Comparison of ENCODE assay signal across 1 cellular context in the genomic region with DNA sequence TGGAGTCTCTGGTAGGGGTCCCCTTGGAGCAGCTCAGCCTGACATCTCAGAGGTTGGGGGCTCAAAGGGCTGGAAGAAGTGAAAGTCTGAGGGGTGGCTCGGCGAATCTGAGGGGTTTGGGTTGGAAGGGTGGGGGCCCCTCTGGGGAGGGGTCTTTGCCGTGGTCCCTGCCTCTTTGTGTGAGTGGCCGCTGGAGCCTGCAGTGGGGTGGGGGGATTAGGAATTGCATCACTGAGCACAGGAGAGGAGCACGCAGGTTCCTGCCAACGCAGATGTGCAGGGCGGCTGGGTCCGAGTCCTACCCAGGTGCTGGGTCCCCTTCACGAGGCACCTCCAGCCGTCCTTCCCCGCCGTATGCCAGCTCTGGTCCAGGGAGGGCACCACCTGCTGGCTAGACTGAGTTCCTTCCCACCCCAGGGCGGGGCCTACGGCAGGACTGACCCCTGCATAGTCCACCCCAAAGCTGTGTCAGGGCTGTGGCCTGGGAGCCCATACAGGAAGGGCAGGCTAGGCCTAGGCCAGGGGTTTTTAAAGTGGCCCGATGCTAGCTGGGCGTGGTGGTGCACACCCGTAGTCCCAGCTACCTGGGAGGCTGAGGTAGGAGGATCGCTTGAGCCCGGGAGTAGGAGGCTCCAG.
TF ChIP-seq lines count a peak whose summit lies in the region.

No MANE protein-coding gene starts in this region.

TF ChIP-seq in GM23338, 12 proteins besides CTCF, POLR2A, EP300 and RAD21 (continued from another document):
- TF ChIP-seq, protein P1, sequence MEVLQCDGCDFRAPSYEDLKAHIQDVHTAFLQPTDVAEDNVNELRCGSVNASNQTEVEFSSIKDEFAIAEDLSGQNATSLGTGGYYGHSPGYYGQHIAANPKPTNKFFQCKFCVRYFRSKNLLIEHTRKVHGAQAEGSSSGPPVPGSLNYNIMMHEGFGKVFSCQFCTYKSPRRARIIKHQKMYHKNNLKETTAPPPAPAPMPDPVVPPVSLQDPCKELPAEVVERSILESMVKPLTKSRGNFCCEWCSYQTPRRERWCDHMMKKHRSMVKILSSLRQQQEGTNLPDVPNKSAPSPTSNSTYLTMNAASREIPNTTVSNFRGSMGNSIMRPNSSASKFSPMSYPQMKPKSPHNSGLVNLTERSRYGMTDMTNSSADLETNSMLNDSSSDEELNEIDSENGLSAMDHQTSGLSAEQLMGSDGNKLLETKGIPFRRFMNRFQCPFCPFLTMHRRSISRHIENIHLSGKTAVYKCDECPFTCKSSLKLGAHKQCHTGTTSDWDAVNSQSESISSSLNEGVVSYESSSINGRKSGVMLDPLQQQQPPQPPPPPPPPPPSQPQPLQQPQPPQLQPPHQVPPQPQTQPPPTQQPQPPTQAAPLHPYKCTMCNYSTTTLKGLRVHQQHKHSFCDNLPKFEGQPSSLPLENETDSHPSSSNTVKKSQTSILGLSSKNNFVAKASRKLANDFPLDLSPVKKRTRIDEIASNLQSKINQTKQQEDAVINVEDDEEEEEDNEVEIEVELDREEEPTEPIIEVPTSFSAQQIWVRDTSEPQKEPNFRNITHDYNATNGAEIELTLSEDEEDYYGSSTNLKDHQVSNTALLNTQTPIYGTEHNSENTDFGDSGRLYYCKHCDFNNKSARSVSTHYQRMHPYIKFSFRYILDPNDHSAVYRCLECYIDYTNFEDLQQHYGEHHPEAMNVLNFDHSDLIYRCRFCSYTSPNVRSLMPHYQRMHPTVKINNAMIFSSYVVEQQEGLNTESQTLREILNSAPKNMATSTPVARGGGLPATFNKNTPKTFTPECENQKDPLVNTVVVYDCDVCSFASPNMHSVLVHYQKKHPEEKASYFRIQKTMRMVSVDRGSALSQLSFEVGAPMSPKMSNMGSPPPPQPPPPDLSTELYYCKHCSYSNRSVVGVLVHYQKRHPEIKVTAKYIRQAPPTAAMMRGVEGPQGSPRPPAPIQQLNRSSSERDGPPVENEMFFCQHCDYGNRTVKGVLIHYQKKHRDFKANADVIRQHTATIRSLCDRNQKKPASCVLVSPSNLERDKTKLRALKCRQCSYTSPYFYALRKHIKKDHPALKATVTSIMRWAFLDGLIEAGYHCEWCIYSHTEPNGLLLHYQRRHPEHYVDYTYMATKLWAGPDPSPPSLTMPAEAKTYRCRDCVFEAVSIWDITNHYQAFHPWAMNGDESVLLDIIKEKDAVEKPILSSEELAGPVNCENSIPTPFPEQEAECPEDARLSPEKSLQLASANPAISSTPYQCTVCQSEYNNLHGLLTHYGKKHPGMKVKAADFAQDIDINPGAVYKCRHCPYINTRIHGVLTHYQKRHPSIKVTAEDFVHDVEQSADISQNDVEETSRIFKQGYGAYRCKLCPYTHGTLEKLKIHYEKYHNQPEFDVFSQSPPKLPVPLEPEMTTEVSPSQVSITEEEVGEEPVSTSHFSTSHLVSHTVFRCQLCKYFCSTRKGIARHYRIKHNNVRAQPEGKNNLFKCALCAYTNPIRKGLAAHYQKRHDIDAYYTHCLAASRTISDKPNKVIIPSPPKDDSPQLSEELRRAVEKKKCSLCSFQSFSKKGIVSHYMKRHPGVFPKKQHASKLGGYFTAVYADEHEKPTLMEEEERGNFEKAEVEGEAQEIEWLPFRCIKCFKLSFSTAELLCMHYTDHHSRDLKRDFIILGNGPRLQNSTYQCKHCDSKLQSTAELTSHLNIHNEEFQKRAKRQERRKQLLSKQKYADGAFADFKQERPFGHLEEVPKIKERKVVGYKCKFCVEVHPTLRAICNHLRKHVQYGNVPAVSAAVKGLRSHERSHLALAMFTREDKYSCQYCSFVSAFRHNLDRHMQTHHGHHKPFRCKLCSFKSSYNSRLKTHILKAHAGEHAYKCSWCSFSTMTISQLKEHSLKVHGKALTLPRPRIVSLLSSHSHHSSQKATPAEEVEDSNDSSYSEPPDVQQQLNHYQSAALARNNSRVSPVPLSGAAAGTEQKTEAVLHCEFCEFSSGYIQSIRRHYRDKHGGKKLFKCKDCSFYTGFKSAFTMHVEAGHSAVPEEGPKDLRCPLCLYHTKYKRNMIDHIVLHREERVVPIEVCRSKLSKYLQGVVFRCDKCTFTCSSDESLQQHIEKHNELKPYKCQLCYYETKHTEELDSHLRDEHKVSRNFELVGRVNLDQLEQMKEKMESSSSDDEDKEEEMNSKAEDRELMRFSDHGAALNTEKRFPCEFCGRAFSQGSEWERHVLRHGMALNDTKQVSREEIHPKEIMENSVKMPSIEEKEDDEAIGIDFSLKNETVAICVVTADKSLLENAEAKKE (CRISPR knock-in tag; IDR thresholded peaks at IDR 0.05): no peak
- TF ChIP-seq, protein P2, sequence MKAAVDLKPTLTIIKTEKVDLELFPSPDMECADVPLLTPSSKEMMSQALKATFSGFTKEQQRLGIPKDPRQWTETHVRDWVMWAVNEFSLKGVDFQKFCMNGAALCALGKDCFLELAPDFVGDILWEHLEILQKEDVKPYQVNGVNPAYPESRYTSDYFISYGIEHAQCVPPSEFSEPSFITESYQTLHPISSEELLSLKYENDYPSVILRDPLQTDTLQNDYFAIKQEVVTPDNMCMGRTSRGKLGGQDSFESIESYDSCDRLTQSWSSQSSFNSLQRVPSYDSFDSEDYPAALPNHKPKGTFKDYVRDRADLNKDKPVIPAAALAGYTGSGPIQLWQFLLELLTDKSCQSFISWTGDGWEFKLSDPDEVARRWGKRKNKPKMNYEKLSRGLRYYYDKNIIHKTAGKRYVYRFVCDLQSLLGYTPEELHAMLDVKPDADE (IDR thresholded peaks at IDR 0.05): no peak
- TF ChIP-seq CREB1 (CRISPR knock-in tag; IDR thresholded peaks at IDR 0.05; ENCODE audit: low read depth): no peak
